1 cellular context compared by ENCODE assay signal in the genomic region with DNA sequence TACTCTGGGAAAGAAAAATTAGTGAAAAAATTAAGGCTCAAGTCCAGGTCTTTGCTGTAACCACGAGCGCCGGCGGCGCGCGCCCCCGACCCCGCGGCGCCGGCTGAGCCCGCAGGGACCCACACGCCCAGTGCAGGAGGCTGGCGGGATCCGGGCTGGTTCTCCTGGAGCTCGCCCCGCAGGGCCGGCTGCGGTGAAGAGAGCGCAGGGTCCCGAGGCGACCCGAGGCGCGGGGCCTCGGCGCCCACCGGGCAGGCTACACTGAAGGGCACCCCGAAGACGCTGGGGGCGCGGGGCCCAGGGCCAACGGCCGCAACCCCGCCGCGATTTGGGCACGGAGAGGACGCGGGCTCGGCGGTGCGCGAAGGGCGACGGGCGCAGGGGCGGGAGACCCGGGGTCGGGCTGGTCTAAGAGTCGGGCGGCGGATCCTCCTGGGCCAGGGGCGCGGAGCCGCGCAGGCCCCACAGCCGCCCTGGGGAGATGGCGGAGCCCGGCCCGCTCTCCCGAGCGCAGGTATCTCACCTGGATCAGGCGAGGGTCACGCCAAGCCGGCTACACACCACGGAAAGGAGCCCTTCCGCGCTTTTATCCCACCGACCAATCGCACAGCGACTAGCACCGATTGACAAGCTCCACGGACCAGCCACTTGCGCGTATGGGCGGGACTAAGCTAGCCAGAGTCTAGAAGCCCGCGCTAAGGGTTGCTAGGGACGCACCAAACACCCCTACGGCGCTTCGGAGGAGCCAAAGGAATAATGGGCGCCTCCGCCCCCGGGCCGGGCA.
TF ChIP-seq lines count a peak whose summit lies in the region.

PASK (minus strand) TSS at position 582 of the 784 bp plus-strand sequence. CDS start 6,440 bp downstream, outside the sequence.

TF ChIP-seq in K562, 482 proteins besides CTCF, POLR2A, EP300 and RAD21 (continued from another document):
- TF ChIP-seq, protein P1, sequence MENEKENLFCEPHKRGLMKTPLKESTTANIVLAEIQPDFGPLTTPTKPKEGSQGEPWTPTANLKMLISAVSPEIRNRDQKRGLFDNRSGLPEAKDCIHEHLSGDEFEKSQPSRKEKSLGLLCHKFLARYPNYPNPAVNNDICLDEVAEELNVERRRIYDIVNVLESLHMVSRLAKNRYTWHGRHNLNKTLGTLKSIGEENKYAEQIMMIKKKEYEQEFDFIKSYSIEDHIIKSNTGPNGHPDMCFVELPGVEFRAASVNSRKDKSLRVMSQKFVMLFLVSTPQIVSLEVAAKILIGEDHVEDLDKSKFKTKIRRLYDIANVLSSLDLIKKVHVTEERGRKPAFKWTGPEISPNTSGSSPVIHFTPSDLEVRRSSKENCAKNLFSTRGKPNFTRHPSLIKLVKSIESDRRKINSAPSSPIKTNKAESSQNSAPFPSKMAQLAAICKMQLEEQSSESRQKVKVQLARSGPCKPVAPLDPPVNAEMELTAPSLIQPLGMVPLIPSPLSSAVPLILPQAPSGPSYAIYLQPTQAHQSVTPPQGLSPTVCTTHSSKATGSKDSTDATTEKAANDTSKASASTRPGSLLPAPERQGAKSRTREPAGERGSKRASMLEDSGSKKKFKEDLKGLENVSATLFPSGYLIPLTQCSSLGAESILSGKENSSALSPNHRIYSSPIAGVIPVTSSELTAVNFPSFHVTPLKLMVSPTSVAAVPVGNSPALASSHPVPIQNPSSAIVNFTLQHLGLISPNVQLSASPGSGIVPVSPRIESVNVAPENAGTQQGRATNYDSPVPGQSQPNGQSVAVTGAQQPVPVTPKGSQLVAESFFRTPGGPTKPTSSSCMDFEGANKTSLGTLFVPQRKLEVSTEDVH (IDR thresholded peaks at IDR 0.05; ENCODE audit: low read depth, partially characterized antibody): peak; percentile 66
- TF ChIP-seq RFX1 (IDR thresholded peaks at IDR 0.05): peak; percentile 89
- no peak for TF ChIP-seq ZEB2 (IDR thresholded peaks at IDR 0.05)
- no peak for TF ChIP-seq GTF2B (IDR thresholded peaks at IDR 0.05; ENCODE audit: extremely low read depth, insufficient read length)
- TF ChIP-seq YY1 (IDR thresholded peaks at IDR 0.05; ENCODE audit: borderline replicate concordance in 1 of 3, control insufficient read depth in 1 of 3, extremely low read depth in 1 of 3, insufficient read depth in 3 of 3, insufficient read length in 1 of 3, insufficient replicate concordance in 2 of 3, low read depth in 1 of 3, low read length in 2 of 3): peak in 2 of 3 experiments; percentile 77 to 85
- TF ChIP-seq, protein P2, sequence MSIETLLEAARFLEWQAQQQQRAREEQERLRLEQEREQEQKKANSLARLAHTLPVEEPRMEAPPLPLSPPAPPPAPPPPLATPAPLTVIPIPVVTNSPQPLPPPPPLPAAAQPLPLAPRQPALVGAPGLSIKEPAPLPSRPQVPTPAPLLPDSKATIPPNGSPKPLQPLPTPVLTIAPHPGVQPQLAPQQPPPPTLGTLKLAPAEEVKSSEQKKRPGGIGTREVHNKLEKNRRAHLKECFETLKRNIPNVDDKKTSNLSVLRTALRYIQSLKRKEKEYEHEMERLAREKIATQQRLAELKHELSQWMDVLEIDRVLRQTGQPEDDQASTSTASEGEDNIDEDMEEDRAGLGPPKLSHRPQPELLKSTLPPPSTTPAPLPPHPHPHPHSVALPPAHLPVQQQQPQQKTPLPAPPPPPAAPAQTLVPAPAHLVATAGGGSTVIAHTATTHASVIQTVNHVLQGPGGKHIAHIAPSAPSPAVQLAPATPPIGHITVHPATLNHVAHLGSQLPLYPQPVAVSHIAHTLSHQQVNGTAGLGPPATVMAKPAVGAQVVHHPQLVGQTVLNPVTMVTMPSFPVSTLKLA (conservative IDR thresholded peaks at IDR 0.05): peak in 1 of 2 experiments; percentile 56; a peak in 2 of 4 replicates
- no peak for TF ChIP-seq CBX5 (IDR thresholded peaks at IDR 0.05; ENCODE audit: borderline replicate concordance, low read depth)
- TF ChIP-seq E2F3 (CRISPR knock-in tag; IDR thresholded peaks at IDR 0.05): peak; percentile 87
- TF ChIP-seq EGR1 (conservative IDR thresholded peaks at IDR 0.05): peak; percentile 70; the same call in 1 of the 2 replicates
- 0 out of 2 replicates have a peak, but pooled peaks have one; percentile 37 for TF ChIP-seq GATAD2B (IDR thresholded peaks at IDR 0.05; ENCODE audit: borderline replicate concordance)
- TF ChIP-seq JUND (IDR thresholded peaks at IDR 0.05; ENCODE audit: borderline replicate concordance, low read depth, low read length): no peak
- no peak for TF ChIP-seq JUND (tag; IDR thresholded peaks at IDR 0.05; ENCODE audit: borderline replicate concordance, low read depth, low read length)
- TF ChIP-seq KAT8 (IDR thresholded peaks at IDR 0.05; ENCODE audit: low read depth): no peak
- no peak for TF ChIP-seq SIRT6 (IDR thresholded peaks at IDR 0.05; ENCODE audit: low read depth, low read length)
- no peak for TF ChIP-seq PHF21A (IDR thresholded peaks at IDR 0.05; ENCODE audit: borderline replicate concordance, low read depth)
- no peak for TF ChIP-seq RBM15 (IDR thresholded peaks at IDR 0.05; ENCODE audit: insufficient read depth, low read length)
- TF ChIP-seq, protein P3, sequence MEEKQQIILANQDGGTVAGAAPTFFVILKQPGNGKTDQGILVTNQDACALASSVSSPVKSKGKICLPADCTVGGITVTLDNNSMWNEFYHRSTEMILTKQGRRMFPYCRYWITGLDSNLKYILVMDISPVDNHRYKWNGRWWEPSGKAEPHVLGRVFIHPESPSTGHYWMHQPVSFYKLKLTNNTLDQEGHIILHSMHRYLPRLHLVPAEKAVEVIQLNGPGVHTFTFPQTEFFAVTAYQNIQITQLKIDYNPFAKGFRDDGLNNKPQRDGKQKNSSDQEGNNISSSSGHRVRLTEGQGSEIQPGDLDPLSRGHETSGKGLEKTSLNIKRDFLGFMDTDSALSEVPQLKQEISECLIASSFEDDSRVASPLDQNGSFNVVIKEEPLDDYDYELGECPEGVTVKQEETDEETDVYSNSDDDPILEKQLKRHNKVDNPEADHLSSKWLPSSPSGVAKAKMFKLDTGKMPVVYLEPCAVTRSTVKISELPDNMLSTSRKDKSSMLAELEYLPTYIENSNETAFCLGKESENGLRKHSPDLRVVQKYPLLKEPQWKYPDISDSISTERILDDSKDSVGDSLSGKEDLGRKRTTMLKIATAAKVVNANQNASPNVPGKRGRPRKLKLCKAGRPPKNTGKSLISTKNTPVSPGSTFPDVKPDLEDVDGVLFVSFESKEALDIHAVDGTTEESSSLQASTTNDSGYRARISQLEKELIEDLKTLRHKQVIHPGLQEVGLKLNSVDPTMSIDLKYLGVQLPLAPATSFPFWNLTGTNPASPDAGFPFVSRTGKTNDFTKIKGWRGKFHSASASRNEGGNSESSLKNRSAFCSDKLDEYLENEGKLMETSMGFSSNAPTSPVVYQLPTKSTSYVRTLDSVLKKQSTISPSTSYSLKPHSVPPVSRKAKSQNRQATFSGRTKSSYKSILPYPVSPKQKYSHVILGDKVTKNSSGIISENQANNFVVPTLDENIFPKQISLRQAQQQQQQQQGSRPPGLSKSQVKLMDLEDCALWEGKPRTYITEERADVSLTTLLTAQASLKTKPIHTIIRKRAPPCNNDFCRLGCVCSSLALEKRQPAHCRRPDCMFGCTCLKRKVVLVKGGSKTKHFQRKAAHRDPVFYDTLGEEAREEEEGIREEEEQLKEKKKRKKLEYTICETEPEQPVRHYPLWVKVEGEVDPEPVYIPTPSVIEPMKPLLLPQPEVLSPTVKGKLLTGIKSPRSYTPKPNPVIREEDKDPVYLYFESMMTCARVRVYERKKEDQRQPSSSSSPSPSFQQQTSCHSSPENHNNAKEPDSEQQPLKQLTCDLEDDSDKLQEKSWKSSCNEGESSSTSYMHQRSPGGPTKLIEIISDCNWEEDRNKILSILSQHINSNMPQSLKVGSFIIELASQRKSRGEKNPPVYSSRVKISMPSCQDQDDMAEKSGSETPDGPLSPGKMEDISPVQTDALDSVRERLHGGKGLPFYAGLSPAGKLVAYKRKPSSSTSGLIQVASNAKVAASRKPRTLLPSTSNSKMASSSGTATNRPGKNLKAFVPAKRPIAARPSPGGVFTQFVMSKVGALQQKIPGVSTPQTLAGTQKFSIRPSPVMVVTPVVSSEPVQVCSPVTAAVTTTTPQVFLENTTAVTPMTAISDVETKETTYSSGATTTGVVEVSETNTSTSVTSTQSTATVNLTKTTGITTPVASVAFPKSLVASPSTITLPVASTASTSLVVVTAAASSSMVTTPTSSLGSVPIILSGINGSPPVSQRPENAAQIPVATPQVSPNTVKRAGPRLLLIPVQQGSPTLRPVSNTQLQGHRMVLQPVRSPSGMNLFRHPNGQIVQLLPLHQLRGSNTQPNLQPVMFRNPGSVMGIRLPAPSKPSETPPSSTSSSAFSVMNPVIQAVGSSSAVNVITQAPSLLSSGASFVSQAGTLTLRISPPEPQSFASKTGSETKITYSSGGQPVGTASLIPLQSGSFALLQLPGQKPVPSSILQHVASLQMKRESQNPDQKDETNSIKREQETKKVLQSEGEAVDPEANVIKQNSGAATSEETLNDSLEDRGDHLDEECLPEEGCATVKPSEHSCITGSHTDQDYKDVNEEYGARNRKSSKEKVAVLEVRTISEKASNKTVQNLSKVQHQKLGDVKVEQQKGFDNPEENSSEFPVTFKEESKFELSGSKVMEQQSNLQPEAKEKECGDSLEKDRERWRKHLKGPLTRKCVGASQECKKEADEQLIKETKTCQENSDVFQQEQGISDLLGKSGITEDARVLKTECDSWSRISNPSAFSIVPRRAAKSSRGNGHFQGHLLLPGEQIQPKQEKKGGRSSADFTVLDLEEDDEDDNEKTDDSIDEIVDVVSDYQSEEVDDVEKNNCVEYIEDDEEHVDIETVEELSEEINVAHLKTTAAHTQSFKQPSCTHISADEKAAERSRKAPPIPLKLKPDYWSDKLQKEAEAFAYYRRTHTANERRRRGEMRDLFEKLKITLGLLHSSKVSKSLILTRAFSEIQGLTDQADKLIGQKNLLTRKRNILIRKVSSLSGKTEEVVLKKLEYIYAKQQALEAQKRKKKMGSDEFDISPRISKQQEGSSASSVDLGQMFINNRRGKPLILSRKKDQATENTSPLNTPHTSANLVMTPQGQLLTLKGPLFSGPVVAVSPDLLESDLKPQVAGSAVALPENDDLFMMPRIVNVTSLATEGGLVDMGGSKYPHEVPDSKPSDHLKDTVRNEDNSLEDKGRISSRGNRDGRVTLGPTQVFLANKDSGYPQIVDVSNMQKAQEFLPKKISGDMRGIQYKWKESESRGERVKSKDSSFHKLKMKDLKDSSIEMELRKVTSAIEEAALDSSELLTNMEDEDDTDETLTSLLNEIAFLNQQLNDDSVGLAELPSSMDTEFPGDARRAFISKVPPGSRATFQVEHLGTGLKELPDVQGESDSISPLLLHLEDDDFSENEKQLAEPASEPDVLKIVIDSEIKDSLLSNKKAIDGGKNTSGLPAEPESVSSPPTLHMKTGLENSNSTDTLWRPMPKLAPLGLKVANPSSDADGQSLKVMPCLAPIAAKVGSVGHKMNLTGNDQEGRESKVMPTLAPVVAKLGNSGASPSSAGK (IDR thresholded peaks at IDR 0.05): 0 out of 2 replicates have a peak, but pooled peaks have one; percentile 12
- peak; percentile 53 for TF ChIP-seq SAP30 (IDR thresholded peaks at IDR 0.05; ENCODE audit: borderline replicate concordance, insufficient read depth, low read depth, low read length, poor library complexity, severe bottlenecking)
- peak in 1 of 2 experiments; percentile 9; a peak in 1 of 4 replicates for TF ChIP-seq HDAC1 (IDR thresholded peaks at IDR 0.05)
- no peak for TF ChIP-seq ZBTB1 (CRISPR knock-in tag; IDR thresholded peaks at IDR 0.05; ENCODE audit: borderline replicate concordance, low read depth)
- TF ChIP-seq, protein P4, sequence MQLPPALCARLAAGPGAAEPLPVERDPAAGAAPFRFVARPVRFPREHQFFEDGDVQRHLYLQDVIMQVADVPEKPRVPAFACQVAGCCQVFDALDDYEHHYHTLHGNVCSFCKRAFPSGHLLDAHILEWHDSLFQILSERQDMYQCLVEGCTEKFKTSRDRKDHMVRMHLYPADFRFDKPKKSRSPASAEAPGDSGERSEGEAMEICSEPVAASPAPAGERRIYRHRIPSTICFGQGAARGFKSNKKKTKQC (CRISPR knock-in tag; IDR thresholded peaks at IDR 0.05): peak; percentile 48; the same call in 1 of the 2 replicates
- TF ChIP-seq ZNF124 (CRISPR knock-in tag; IDR thresholded peaks at IDR 0.05): no peak
- TF ChIP-seq RB1 (IDR thresholded peaks at IDR 0.05; ENCODE audit: low read depth): peak; percentile 74
- TF ChIP-seq NFATC3 (IDR thresholded peaks at IDR 0.05): peak; percentile 94; the same call in 1 of the 2 replicates
- peak; percentile 71 for TF ChIP-seq ASH1L (IDR thresholded peaks at IDR 0.05; ENCODE audit: borderline replicate concordance, low read depth, partially characterized antibody)
- no peak for TF ChIP-seq KLF1 (tag; IDR thresholded peaks at IDR 0.05)
- peak; percentile 82 for TF ChIP-seq RBBP5 (IDR thresholded peaks at IDR 0.05; ENCODE audit: borderline replicate concordance, insufficient read depth, low read length, poor library complexity, severe bottlenecking)
- TF ChIP-seq KLF16 (IDR thresholded peaks at IDR 0.05): 0 out of 2 replicates have a peak, but pooled peaks have one; percentile 16
- TF ChIP-seq CREB5 (CRISPR knock-in tag; IDR thresholded peaks at IDR 0.05): no peak
- peak; percentile 51; the same call in 1 of the 2 replicates for TF ChIP-seq PHF8 (IDR thresholded peaks at IDR 0.05; ENCODE audit: borderline replicate concordance, low read length)
